25 cellular contexts compared by ENCODE assay signal in the genomic region with DNA sequence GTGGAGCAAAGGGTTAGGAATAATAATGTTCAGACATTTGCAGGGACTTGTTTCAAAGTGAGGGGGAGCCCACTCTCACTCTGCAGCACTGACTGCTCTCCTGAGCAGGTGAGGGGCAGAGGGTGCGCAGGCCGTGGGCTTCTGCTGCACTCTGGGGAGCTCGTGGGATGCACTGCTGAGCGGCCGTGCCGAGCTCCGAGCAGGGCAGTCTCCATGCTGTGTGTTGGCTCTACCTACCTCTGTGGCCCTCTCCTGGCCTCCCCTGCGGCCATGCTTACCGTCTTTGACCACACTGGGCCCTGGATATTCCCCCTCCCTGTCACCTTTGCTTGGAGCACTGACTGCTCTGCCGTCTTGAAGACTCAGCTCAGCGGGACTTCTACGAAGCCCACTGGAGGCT. TPM values are rescaled to one million over a fixed set of nuclear protein-coding genes. Genes with fewer than 3 reads are reported as not detected.
"Had no signal": no experiment of that assay in that cellular context is flagged by ENCODE, and none has a peak within 500 bp of the region (broad histone marks: within the 10 kb centered on the region; RNA-seq: fewer than 3 reads in every experiment).

No MANE protein-coding gene starts in this region.

- H3K27me3 ChIP-seq: cardiac muscle cell had no signal

- H3K27ac Mint-ChIP-seq: activated CD8-positive, alpha-beta memory T cell treated with anti-CD3 and anti-CD28 coated beads, Interleukin-2, amount 10 ng/mL, durations not matched to agents 7 days and 5 days; activated naive CD8-positive, alpha-beta T cell; activated T-cell treated with anti-CD3 and anti-CD28 coated beads, Interleukin-2, amount 50 U/mL, for 24 hours; activated T-helper 1 cell treated with anti-CD3 and anti-CD28 coated beads, Interleukin-12 subunit alpha, Interleukin-12 subunit beta, Interleukin-2, Interleukin-4 antibody, amounts not matched to agents 30 ng/mL and 10 ng/mL and 1 ng/mL, durations not matched to agents 14 hours and 24 hours and 36 hours; T-cell had no signal

- H3K27me3 Mint-ChIP-seq: activated CD8-positive, alpha-beta memory T cell treated with anti-CD3 and anti-CD28 coated beads, Interleukin-2, amount 10 ng/mL, durations not matched to agents 7 days and 5 days; activated naive CD8-positive, alpha-beta T cell; activated T-cell treated with anti-CD3 and anti-CD28 coated beads, Interleukin-2, amount 50 U/mL, for 24 hours; T-cell had no signal

- ATAC-seq: activated CD8-positive, alpha-beta memory T cell treated with anti-CD3 and anti-CD28 coated beads, Interleukin-2, amount 10 ng/mL, durations not matched to agents 7 days and 5 days; Panc1; Right ventricle myocardium inferior; T-cell had no signal

- H3K36me3 Mint-ChIP-seq: activated CD8-positive, alpha-beta memory T cell treated with anti-CD3 and anti-CD28 coated beads, Interleukin-2, amount 10 ng/mL, durations not matched to agents 7 days and 5 days; activated naive CD8-positive, alpha-beta T cell had no signal

- H3K4me3 ChIP-seq: cardiac muscle cell, SK-N-MC had no signal

- H3K9me3 Mint-ChIP-seq: activated T-cell treated with anti-CD3 and anti-CD28 coated beads, Interleukin-2, amount 50 U/mL, for 24 hours; activated T-helper 1 cell treated with anti-CD3 and anti-CD28 coated beads, Interleukin-12 subunit alpha, Interleukin-12 subunit beta, Interleukin-2, Interleukin-4 antibody, amounts not matched to agents 30 ng/mL and 10 ng/mL and 1 ng/mL, durations not matched to agents 14 hours and 24 hours and 36 hours had no signal

- H3K4me3 Mint-ChIP-seq: activated CD8-positive, alpha-beta memory T cell treated with anti-CD3 and anti-CD28 coated beads, Interleukin-2, amount 10 ng/mL, durations not matched to agents 7 days and 5 days; activated naive CD8-positive, alpha-beta T cell; activated T-cell treated with anti-CD3 and anti-CD28 coated beads, Interleukin-2, amount 50 U/mL, for 24 hours; activated T-helper 1 cell treated with anti-CD3 and anti-CD28 coated beads, Interleukin-12 subunit alpha, Interleukin-12 subunit beta, Interleukin-2, Interleukin-4 antibody, amounts not matched to agents 30 ng/mL and 10 ng/mL and 1 ng/mL, durations not matched to agents 14 hours and 24 hours and 36 hours; brain; T-cell had no signal

- H3K4me1 Mint-ChIP-seq: activated CD8-positive, alpha-beta memory T cell treated with anti-CD3 and anti-CD28 coated beads, Interleukin-2, amount 10 ng/mL, durations not matched to agents 7 days and 5 days; T-cell had no signal

- H3K27ac ChIP-seq: cardiac muscle cell, SK-N-MC, WERI-Rb-1 had no signal

- DNase-seq: activated CD4-positive, alpha-beta T cell treated with anti-CD3 and anti-CD28 coated beads for 4 hours; activated CD8-positive, alpha-beta memory T cell treated with anti-CD3 and anti-CD28 coated beads, Interleukin-2, amount 10 ng/mL, durations not matched to agents 7 days and 5 days; activated effector memory CD4-positive, alpha-beta T cell treated with Interleukin-2 at 50 U/mL for 16 hours; activated naive CD4-positive, alpha-beta T cell; activated T-cell treated with anti-CD3 and anti-CD28 coated beads, Interleukin-2, amount 50 U/mL, for 24 hours; amygdala; NCI-H1417; NCI-H1930; NCI-H2107; NCI-H2171 treated with DMSO at 0.1 percent for 48 hours; NCI-H226; NCI-H526; NCI-H774; RPMI8226; T-cell; WERI-Rb-1 had no signal

- H3K36me3 ChIP-seq: cardiac muscle cell, WERI-Rb-1 had no signal

RNA-seq across cellular contexts. Expression of a gene that starts 33.7 kb away (rescaled TPM):
- total RNA-seq: activated CD8-positive, alpha-beta memory T cell treated with anti-CD3 and anti-CD28 coated beads, Interleukin-2, amount 10 ng/mL, durations not matched to agents 7 days and 5 days; activated T-helper 1 cell treated with anti-CD3 and anti-CD28 coated beads, Interleukin-12 subunit alpha, Interleukin-12 subunit beta, Interleukin-2, Interleukin-4 antibody, amounts not matched to agents 30 ng/mL and 10 ng/mL and 1 ng/mL, durations not matched to agents 14 hours and 24 hours and 36 hours; NCI-H460; T-helper 2 cell treated with Interferon-gamma antibody and Interleukin-4, amounts not matched to agents 100 ng/mL and 5 ng/mL, for 36 hours had no signal
